8 cellular contexts compared by ENCODE assay signal in genomic region chr6:53484409-53485280, GRCh38.
A peak's percentile ranks its signal among the peaks of the same experiment; 100 is the strongest.
DNase-seq lines count a peak whose midpoint lies in the region; ATAC-seq, FAIRE-seq and TF ChIP-seq lines count a peak whose summit lies in the region.

No MANE protein-coding gene starts in this region.

- TF ChIP-seq EP300 in sigmoid colon (IDR thresholded peaks at IDR 0.05) = no peak

- H3K36me3 ChIP-seq in SK-N-MC (ENCODE audit: insufficient read depth, low read length) (no peaks in the 10 kb centered on the region), sigmoid colon (no peaks in the 10 kb centered on the region)

- H3K36me3 Mint-ChIP-seq in activated naive CD8-positive, alpha-beta T cell treated with anti-CD3 and anti-CD28 coated beads, Interleukin-2, amount 50 U/mL, for 24 hours (ENCODE audit: low read depth) = no peaks in the 10 kb centered on the region

- TF ChIP-seq CTCF in sigmoid colon (IDR thresholded peaks at IDR 0.05) = peak; percentile 82 to 96 (median 90)

- ATAC-seq in activated naive CD8-positive, alpha-beta T cell treated with anti-CD3 and anti-CD28 coated beads, Interleukin-2, amount 50 U/mL, for 24 hours = no peak
- ATAC-seq in left cardiac atrium (peak; percentile 75 to 78), HG02610 (IDR thresholded peaks at IDR 0.05; ENCODE audit: unreplicated experiment) (no peak), HG02870 (IDR thresholded peaks at IDR 0.05; ENCODE audit: unreplicated experiment) (no peak)

- no peak overlapping the region for H3K4me3 Mint-ChIP-seq in activated naive CD8-positive, alpha-beta T cell treated with anti-CD3 and anti-CD28 coated beads, Interleukin-2, amount 50 U/mL, for 24 hours

- intact Hi-C loops in left cardiac atrium (cut with DNase I) = loop anchor here (2.0 to 5.0 kb wide), 2 partner anchors 312 kb away; no protein-coding TSS in a partner anchor
- intact Hi-C loops in sigmoid colon (cut with DNase I) = loop anchor here (1.0 to 10.0 kb wide), 5 partner anchors 46 to 490 kb away; partner anchors contain the start of gene GSTA4

- peaks cover 21% of the 10 kb centered on the region for H3K27me3 Mint-ChIP-seq in activated naive CD8-positive, alpha-beta T cell treated with anti-CD3 and anti-CD28 coated beads, Interleukin-2, amount 50 U/mL, for 24 hours

- peak overlapping the region; percentile 42 for H3K9ac ChIP-seq in SK-N-MC (ENCODE audit: insufficient read length)

- DNase-seq in NAMALWA (ENCODE audit: low spot score) = peak; percentile 84
- peak; percentile 72 for DNase-seq in SK-N-MC (ENCODE audit: low read depth, low spot score)
- DNase-seq in activated naive CD8-positive, alpha-beta T cell treated with anti-CD3 and anti-CD28 coated beads, Interleukin-2, amount 50 U/mL, for 24 hours = peak; percentile 76
- peak; percentile 63 for DNase-seq in left cardiac atrium
- peak; percentile 84 for DNase-seq in sigmoid colon

- TF ChIP-seq POLR2A in sigmoid colon (IDR thresholded peaks at IDR 0.05) = no peak

- H3K4me1 ChIP-seq in sigmoid colon = peaks cover 0 to 11% (median 5%) of the 10 kb centered on the region in 4 donors

- peaks cover 20% of the 10 kb centered on the region for H3K4me1 Mint-ChIP-seq in activated naive CD8-positive, alpha-beta T cell treated with anti-CD3 and anti-CD28 coated beads, Interleukin-2, amount 50 U/mL, for 24 hours

- WGBS in sigmoid colon, 2 donors = 29 to 41% methylated on average over 10 of the region's 10 CpGs

- no peaks in the 10 kb centered on the region for H3K9me3 ChIP-seq in SK-N-MC (ENCODE audit: low read depth, low read length)
- no peaks in the 10 kb centered on the region for H3K9me3 ChIP-seq in sigmoid colon

- FAIRE-seq in G401.6 (lab: Jason Lieb, UNC) = peak; percentile 90

- H3K27ac ChIP-seq in SK-N-MC (no peak overlapping the region), sigmoid colon (peak overlapping the region in 1 of 4 donors; percentile 29)

- H3K4me3 ChIP-seq in SK-N-MC (peak overlapping the region; percentile 30; the same call in 1 of the 2 replicates), sigmoid colon (peak overlapping the region in 1 of 4 donors; percentile 6)

- no peaks in the 10 kb centered on the region for H3K9me3 Mint-ChIP-seq in activated naive CD8-positive, alpha-beta T cell treated with anti-CD3 and anti-CD28 coated beads, Interleukin-2, amount 50 U/mL, for 24 hours

- H3K27ac Mint-ChIP-seq in activated naive CD8-positive, alpha-beta T cell treated with anti-CD3 and anti-CD28 coated beads, Interleukin-2, amount 50 U/mL, for 24 hours = no peak overlapping the region

- H3K27me3 ChIP-seq in sigmoid colon = no peaks in the 10 kb centered on the region

Comparison
In these comparisons a context has a peak if more than half of its experiments do, and no peak if none do; other contexts are left out.
1. ATAC-seq: peak in left cardiac atrium (2 of 2); none in activated naive CD8-positive, alpha-beta T cell treated with anti-CD3 and anti-CD28 coated beads, Interleukin-2, amount 50 U/mL, for 24 hours (single experiment), HG02610 (single experiment) and HG02870 (single experiment).
2. Peak in every context shown above with its lines, with median percentiles within 50 percentile points of each other: DNase-seq.